Comparison of ENCODE assay signal across 8 cellular contexts in genomic region chr3:157436583-157437300, GRCh38. TPM values are rescaled to one million over a fixed set of nuclear protein-coding genes. Genes with fewer than 3 reads are reported as not detected.
DNase-seq lines count a peak whose midpoint lies in the region; ATAC-seq and TF ChIP-seq lines count a peak whose summit lies in the region.

Gene PTX3 (plus strand): TSS chr3:157436850. CDS start chr3:157436934, 84 bp downstream.

- peaks cover 52% of the 10 kb centered on the region for H3K27me3 Mint-ChIP-seq in activated CD4-positive, alpha-beta memory T cell treated with anti-CD3 and anti-CD28 coated beads, Interleukin-2, amount 10 ng/mL, durations not matched to agents 7 days and 5 days

- CTCF ChIA-PET in activated CD4-positive, alpha-beta memory T cell treated with anti-CD3 and anti-CD28 coated beads, Interleukin-2, amount 10 ng/mL, durations not matched to agents 7 days and 5 days (lab: Charles Lee) = interaction anchor here (1.3 kb wide), 1 partner anchor 20 kb away, joined by 3 read pairs; no protein-coding TSS in a partner anchor

- POLR2A ChIA-PET in activated CD4-positive, alpha-beta memory T cell treated with anti-CD3 and anti-CD28 coated beads, Interleukin-2, amount 10 ng/mL, durations not matched to agents 7 days and 5 days (lab: Charles Lee) = no interaction called here

- H3K36me3 Mint-ChIP-seq in activated CD4-positive, alpha-beta memory T cell treated with anti-CD3 and anti-CD28 coated beads, Interleukin-2, amount 10 ng/mL, durations not matched to agents 7 days and 5 days (ENCODE audit: low read depth) = no peaks in the 10 kb centered on the region

- WGBS in gastroesophageal sphincter (ENCODE audit: low coverage in 1 of 2), 2 donors = 1 to 2% methylated on average over 14 to 17 of the region's 17 CpGs

- DNase-seq in AG10803 (ENCODE audit: low read depth) (peak; percentile 90), omental fat pad (ENCODE audit: low spot score) (no peak)
- DNase-seq in activated CD4-positive, alpha-beta memory T cell treated with anti-CD3 and anti-CD28 coated beads, Interleukin-2, amount 10 ng/mL, durations not matched to agents 7 days and 5 days = no peak
- DNase-seq in effector memory CD4-positive, alpha-beta T cell = no peak

- H3K27ac Mint-ChIP-seq in activated CD4-positive, alpha-beta memory T cell treated with anti-CD3 and anti-CD28 coated beads, Interleukin-2, amount 10 ng/mL, durations not matched to agents 7 days and 5 days = no peak within 1 kb of the TSS

- peak; percentile 25 for ATAC-seq in HG02759 (IDR thresholded peaks at IDR 0.05; ENCODE audit: unreplicated experiment)
- peak; percentile 67 for ATAC-seq in gastroesophageal sphincter
- ATAC-seq in omental fat pad (ENCODE audit: low FRiP score) = peak; percentile 66
- ATAC-seq in GM21381 (IDR thresholded peaks at IDR 0.05; ENCODE audit: unreplicated experiment) = no peak
- ATAC-seq in GM18907 (IDR thresholded peaks at IDR 0.05; ENCODE audit: unreplicated experiment) = no peak

- H3K36me3 ChIP-seq in gastroesophageal sphincter = no peaks in the 10 kb centered on the region
- H3K36me3 ChIP-seq in effector memory CD4-positive, alpha-beta T cell (ENCODE audit: control insufficient read depth, insufficient read depth, low read length) = no peaks in the 10 kb centered on the region

- peak within 1 kb of the TSS; percentile 32 for H3K4me3 Mint-ChIP-seq in activated CD4-positive, alpha-beta memory T cell treated with anti-CD3 and anti-CD28 coated beads, Interleukin-2, amount 10 ng/mL, durations not matched to agents 7 days and 5 days

- TF ChIP-seq CTCF in AG10803 (conservative IDR thresholded peaks at IDR 0.05; ENCODE audit: low read length) = no peak
- no peak for TF ChIP-seq CTCF in gastroesophageal sphincter (IDR thresholded peaks at IDR 0.05)
- TF ChIP-seq CTCF in omental fat pad (IDR thresholded peaks at IDR 0.05) = no peak

- peaks cover 0 to 30% (median 5%) of the 10 kb centered on the region in 3 donors for H3K4me1 ChIP-seq in gastroesophageal sphincter
- H3K4me1 ChIP-seq in effector memory CD4-positive, alpha-beta T cell (ENCODE audit: control insufficient read depth, insufficient read depth, low read length, poor library complexity, severe bottlenecking) = no peaks in the 10 kb centered on the region

- TF ChIP-seq EP300 in gastroesophageal sphincter (IDR thresholded peaks at IDR 0.05) = no peak

- H3K4me3 ChIP-seq in AG10803 (ENCODE audit: low read length) = peak within 1 kb of the TSS; percentile 84
- peak within 1 kb of the TSS; percentile 17 to 62 for H3K4me3 ChIP-seq in gastroesophageal sphincter
- no peak within 1 kb of the TSS for H3K4me3 ChIP-seq in effector memory CD4-positive, alpha-beta T cell (ENCODE audit: insufficient read depth, low read depth, low read length, poor library complexity, severe bottlenecking)

- peak within 1 kb of the TSS in 3 of 4 donors; percentile 70 to 73 (median 72) for H3K27ac ChIP-seq in gastroesophageal sphincter
- H3K27ac ChIP-seq in effector memory CD4-positive, alpha-beta T cell (ENCODE audit: insufficient read depth, low read length, poor library complexity, severe bottlenecking) = no peak within 1 kb of the TSS

- H3K9me3 ChIP-seq in gastroesophageal sphincter = no peaks in the 10 kb centered on the region
- no peaks in the 10 kb centered on the region for H3K9me3 ChIP-seq in effector memory CD4-positive, alpha-beta T cell (ENCODE audit: control insufficient read depth, low read length)

- peaks cover 9% of the 10 kb centered on the region for H3K4me1 Mint-ChIP-seq in activated CD4-positive, alpha-beta memory T cell treated with anti-CD3 and anti-CD28 coated beads, Interleukin-2, amount 10 ng/mL, durations not matched to agents 7 days and 5 days

- no peaks in the 10 kb centered on the region for H3K27me3 ChIP-seq in gastroesophageal sphincter
- peaks cover 3% of the 10 kb centered on the region for H3K27me3 ChIP-seq in effector memory CD4-positive, alpha-beta T cell (replicated peaks; ENCODE audit: control insufficient read depth, insufficient read depth, low read length, poor library complexity, severe bottlenecking)

- H3K9me3 Mint-ChIP-seq in activated CD4-positive, alpha-beta memory T cell treated with anti-CD3 and anti-CD28 coated beads, Interleukin-2, amount 10 ng/mL, durations not matched to agents 7 days and 5 days = no peaks in the 10 kb centered on the region

- no peak for TF ChIP-seq POLR2A in gastroesophageal sphincter (IDR thresholded peaks at IDR 0.05)

RNA-seq across cellular contexts. Expression of gene PTX3, which starts in this region (rescaled TPM):
- total RNA-seq in activated CD4-positive, alpha-beta memory T cell treated with anti-CD3 and anti-CD28 coated beads, Interleukin-2, amount 10 ng/mL, durations not matched to agents 7 days and 5 days = not detected
- 100 to 1,000 TPM in 1 of 4 donors, 1 to 10 TPM in 3; 2.0 to 140 (median 5.7) TPM for total RNA-seq in gastroesophageal sphincter
- 100 to 1,000 TPM in 3 of 4 donors, 10 to 100 TPM in 1; 12.3 to 727 (median 208) TPM for total RNA-seq in omental fat pad

Comparison
In these comparisons a context has a peak if more than half of its experiments do, and no peak if none do; other contexts are left out.
1. ATAC-seq: peak in HG02759 (single experiment), gastroesophageal sphincter (single experiment) and omental fat pad (single experiment); none in GM21381 (single experiment) and GM18907 (single experiment).